In the genomic region with DNA sequence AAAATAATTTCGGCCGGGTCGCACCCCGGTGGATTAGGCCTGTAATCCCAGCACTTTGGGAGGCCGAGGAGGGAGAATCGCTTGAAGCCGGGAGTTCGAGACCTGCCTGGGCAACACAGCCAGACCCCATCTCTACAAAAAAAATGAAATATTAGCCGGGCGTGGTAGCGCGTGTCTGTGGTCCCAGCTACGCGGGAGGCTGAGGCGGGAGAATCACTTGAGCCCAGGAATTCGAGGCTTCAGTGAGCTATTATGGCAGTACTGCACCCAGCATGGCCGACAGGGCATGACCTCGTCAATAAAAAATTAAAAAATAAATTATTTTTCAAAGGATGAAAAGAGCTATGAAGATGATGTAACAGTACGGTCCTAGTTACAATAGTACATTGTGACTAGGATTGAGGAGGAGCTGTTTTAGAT, we compare ENCODE assay signal across 8 cellular contexts. TPM values are rescaled to one million over a fixed set of nuclear protein-coding genes. Genes with fewer than 3 reads are reported as not detected.
DNase-seq lines count a peak whose midpoint lies in the region; ATAC-seq and TF ChIP-seq lines count a peak whose summit lies in the region.

No MANE protein-coding gene starts in this region.

- peaks cover 3% of the 10 kb centered on the region for H3K27me3 Mint-ChIP-seq in glutamatergic neuron (ENCODE audit: unreplicated experiment)

- no peak for ATAC-seq in stimulated activated effector memory CD8-positive, alpha-beta T cell treated with anti-CD3 and anti-CD28 coated beads, Interleukin-12 subunit alpha, Interleukin-12 subunit beta, amount 100 ng/mL, for 72 hours
- ATAC-seq in HG03439 (IDR thresholded peaks at IDR 0.05; ENCODE audit: unreplicated experiment) = no peak

- peak overlapping the region; percentile 91 for H3K4me3 Mint-ChIP-seq in glutamatergic neuron (ENCODE audit: unreplicated experiment)
- peak overlapping the region; percentile 98 for H3K4me3 Mint-ChIP-seq in stimulated activated effector memory CD8-positive, alpha-beta T cell treated with anti-CD3 and anti-CD28 coated beads, Interleukin-12 subunit alpha, Interleukin-12 subunit beta, amount 100 ng/mL, for 72 hours

- TF ChIP-seq CTCF in HFF-Myc (IDR thresholded peaks at IDR 0.05; ENCODE audit: low read depth, low read length, missing control alignments) (no peak), glutamatergic neuron (IDR thresholded peaks at IDR 0.05; ENCODE audit: partially characterized antibody, unreplicated experiment) (no peak)

- no peaks in the 10 kb centered on the region for H3K9me3 Mint-ChIP-seq in glutamatergic neuron (ENCODE audit: unreplicated experiment)
- no peaks in the 10 kb centered on the region for H3K9me3 Mint-ChIP-seq in stimulated activated effector memory CD8-positive, alpha-beta T cell treated with anti-CD3 and anti-CD28 coated beads, Interleukin-12 subunit alpha, Interleukin-12 subunit beta, amount 100 ng/mL, for 72 hours

- no peak for DNase-seq in HFF-Myc (ENCODE audit: extremely low read depth, low read depth)
- DNase-seq in UCSD-AML1 (lab: John Stamatoyannopoulos, UW; ENCODE audit: unreplicated experiment) = peak; percentile 30
- no peak for DNase-seq in glutamatergic neuron
- no peak for DNase-seq in stimulated activated effector memory CD8-positive, alpha-beta T cell treated with anti-CD3 and anti-CD28 coated beads, Interleukin-12 subunit alpha, Interleukin-12 subunit beta, amount 100 ng/mL, for 72 hours (ENCODE audit: low spot score in 2 of 2)
- DNase-seq in DMS114 treated with DMSO at 0.1 percent for 48 hours (lab: John Stamatoyannopoulos, UW; ENCODE audit: unreplicated experiment) = no peak
- DNase-seq in NCI-H1436 treated with DMSO at 0.1 percent for 48 hours (lab: John Stamatoyannopoulos, UW) = no peak
- no peak for DNase-seq in NCI-H226

- H3K4me1 Mint-ChIP-seq in glutamatergic neuron (ENCODE audit: low read depth, unreplicated experiment) = peaks cover 5% of the 10 kb centered on the region
- peaks cover 31% of the 10 kb centered on the region for H3K4me1 Mint-ChIP-seq in stimulated activated effector memory CD8-positive, alpha-beta T cell treated with anti-CD3 and anti-CD28 coated beads, Interleukin-12 subunit alpha, Interleukin-12 subunit beta, amount 100 ng/mL, for 72 hours

- H3K4me3 ChIP-seq in HFF-Myc (replicated peaks; ENCODE audit: low read depth, low read length) = peak overlapping the region; percentile 88

- H3K27ac Mint-ChIP-seq in glutamatergic neuron (ENCODE audit: unreplicated experiment) = peak overlapping the region; percentile 93
- H3K27ac Mint-ChIP-seq in stimulated activated effector memory CD8-positive, alpha-beta T cell treated with anti-CD3 and anti-CD28 coated beads, Interleukin-12 subunit alpha, Interleukin-12 subunit beta, amount 100 ng/mL, for 72 hours = peak overlapping the region; percentile 99

- H3K36me3 Mint-ChIP-seq in glutamatergic neuron (ENCODE audit: unreplicated experiment) = no peaks in the 10 kb centered on the region
- peaks cover 55% of the 10 kb centered on the region for H3K36me3 Mint-ChIP-seq in stimulated activated effector memory CD8-positive, alpha-beta T cell treated with anti-CD3 and anti-CD28 coated beads, Interleukin-12 subunit alpha, Interleukin-12 subunit beta, amount 100 ng/mL, for 72 hours

RNA-seq across cellular contexts. Expression of a gene that starts 0.5 kb away (rescaled TPM):
- total RNA-seq in glutamatergic neuron (ENCODE audit: unreplicated experiment) = 23.0 TPM

RNA-seq across cellular contexts. Expression of a gene that starts 0.7 kb away (rescaled TPM):
- 45.8 TPM for total RNA-seq in glutamatergic neuron (ENCODE audit: unreplicated experiment)

RNA-seq across cellular contexts. Expression of a gene that starts 32.3 kb away (rescaled TPM):
- 25.2 TPM for total RNA-seq in glutamatergic neuron (ENCODE audit: unreplicated experiment)

RNA-seq across cellular contexts. Expression of a gene that starts 36.8 kb away (rescaled TPM):
- 5.7 TPM for total RNA-seq in glutamatergic neuron (ENCODE audit: unreplicated experiment)

RNA-seq across cellular contexts. Expression of a gene that starts 49.8 kb away (rescaled TPM):
- total RNA-seq in glutamatergic neuron (ENCODE audit: unreplicated experiment) = 136 TPM
